1 cellular context compared by ENCODE assay signal in the genomic region with DNA sequence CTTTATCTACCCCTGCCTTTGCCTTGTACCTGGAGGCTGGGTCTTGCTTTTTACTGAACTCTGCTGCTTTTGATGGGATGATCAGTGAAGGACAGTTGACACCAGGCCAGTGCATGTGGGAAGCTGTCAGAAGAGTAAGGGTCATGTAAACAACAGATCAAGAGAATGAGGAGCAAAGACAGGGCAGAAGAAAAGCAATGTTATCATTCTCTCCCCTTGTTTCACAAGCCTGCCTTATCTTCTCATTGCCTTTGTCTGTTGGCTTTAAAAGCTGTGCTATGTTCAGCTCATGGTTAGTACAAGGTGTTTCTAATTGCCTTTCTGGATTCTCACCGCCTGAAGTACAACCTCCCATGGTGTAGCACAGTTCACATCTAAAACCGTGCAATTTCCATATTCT.
A peak's percentile ranks its signal among the peaks of the same experiment; 100 is the strongest.
TF ChIP-seq lines count a peak whose summit lies in the region.

No MANE protein-coding gene starts in this region.

TF ChIP-seq in HepG2, 621 proteins besides CTCF, POLR2A, EP300 and RAD21 (continued from another document):
- TF ChIP-seq, protein P1, sequence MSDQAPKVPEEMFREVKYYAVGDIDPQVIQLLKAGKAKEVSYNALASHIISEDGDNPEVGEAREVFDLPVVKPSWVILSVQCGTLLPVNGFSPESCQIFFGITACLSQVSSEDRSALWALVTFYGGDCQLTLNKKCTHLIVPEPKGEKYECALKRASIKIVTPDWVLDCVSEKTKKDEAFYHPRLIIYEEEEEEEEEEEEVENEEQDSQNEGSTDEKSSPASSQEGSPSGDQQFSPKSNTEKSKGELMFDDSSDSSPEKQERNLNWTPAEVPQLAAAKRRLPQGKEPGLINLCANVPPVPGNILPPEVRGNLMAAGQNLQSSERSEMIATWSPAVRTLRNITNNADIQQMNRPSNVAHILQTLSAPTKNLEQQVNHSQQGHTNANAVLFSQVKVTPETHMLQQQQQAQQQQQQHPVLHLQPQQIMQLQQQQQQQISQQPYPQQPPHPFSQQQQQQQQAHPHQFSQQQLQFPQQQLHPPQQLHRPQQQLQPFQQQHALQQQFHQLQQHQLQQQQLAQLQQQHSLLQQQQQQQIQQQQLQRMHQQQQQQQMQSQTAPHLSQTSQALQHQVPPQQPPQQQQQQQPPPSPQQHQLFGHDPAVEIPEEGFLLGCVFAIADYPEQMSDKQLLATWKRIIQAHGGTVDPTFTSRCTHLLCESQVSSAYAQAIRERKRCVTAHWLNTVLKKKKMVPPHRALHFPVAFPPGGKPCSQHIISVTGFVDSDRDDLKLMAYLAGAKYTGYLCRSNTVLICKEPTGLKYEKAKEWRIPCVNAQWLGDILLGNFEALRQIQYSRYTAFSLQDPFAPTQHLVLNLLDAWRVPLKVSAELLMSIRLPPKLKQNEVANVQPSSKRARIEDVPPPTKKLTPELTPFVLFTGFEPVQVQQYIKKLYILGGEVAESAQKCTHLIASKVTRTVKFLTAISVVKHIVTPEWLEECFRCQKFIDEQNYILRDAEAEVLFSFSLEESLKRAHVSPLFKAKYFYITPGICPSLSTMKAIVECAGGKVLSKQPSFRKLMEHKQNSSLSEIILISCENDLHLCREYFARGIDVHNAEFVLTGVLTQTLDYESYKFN (CRISPR knock-in tag; conservative IDR thresholded peaks at IDR 0.05) = peak; percentile 53
- no peak for TF ChIP-seq XBP1 (CRISPR knock-in tag; IDR thresholded peaks at IDR 0.05)
- no peak for TF ChIP-seq SOX6 (IDR thresholded peaks at IDR 0.05)
- TF ChIP-seq SOX6 (CRISPR knock-in tag; IDR thresholded peaks at IDR 0.05) = peak; percentile 96
- peak; percentile 60 for TF ChIP-seq FOXA3 (CRISPR knock-in tag; IDR thresholded peaks at IDR 0.05)
- TF ChIP-seq MXI1 (IDR thresholded peaks at IDR 0.05; ENCODE audit: borderline replicate concordance, low read depth, low read length) = peak; percentile 42; the same call in 2 of the 3 replicates
- TF ChIP-seq MLLT10 (CRISPR knock-in tag; IDR thresholded peaks at IDR 0.05) = no peak
- no peak for TF ChIP-seq STAG1 (CRISPR knock-in tag; IDR thresholded peaks at IDR 0.05)
- TF ChIP-seq ZNF343 (CRISPR knock-in tag; IDR thresholded peaks at IDR 0.05) = no peak
- TF ChIP-seq FOXJ3 (CRISPR knock-in tag; IDR thresholded peaks at IDR 0.05; ENCODE audit: borderline replicate concordance) = 0 out of 2 replicates have a peak, but pooled peaks have one; percentile 24
- TF ChIP-seq, protein P2, sequence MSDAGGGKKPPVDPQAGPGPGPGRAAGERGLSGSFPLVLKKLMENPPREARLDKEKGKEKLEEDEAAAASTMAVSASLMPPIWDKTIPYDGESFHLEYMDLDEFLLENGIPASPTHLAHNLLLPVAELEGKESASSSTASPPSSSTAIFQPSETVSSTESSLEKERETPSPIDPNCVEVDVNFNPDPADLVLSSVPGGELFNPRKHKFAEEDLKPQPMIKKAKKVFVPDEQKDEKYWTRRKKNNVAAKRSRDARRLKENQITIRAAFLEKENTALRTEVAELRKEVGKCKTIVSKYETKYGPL (CRISPR knock-in tag; IDR thresholded peaks at IDR 0.05) = no peak
- TF ChIP-seq SALL1 (CRISPR knock-in tag; IDR thresholded peaks at IDR 0.05) = peak; percentile 18; the same call in 1 of the 2 replicates
- TF ChIP-seq, protein P3, sequence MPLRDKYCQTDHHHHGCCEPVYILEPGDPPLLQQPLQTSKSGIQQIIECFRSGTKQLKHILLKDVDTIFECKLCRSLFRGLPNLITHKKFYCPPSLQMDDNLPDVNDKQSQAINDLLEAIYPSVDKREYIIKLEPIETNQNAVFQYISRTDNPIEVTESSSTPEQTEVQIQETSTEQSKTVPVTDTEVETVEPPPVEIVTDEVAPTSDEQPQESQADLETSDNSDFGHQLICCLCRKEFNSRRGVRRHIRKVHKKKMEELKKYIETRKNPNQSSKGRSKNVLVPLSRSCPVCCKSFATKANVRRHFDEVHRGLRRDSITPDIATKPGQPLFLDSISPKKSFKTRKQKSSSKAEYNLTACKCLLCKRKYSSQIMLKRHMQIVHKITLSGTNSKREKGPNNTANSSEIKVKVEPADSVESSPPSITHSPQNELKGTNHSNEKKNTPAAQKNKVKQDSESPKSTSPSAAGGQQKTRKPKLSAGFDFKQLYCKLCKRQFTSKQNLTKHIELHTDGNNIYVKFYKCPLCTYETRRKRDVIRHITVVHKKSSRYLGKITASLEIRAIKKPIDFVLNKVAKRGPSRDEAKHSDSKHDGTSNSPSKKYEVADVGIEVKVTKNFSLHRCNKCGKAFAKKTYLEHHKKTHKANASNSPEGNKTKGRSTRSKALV (CRISPR knock-in tag; IDR thresholded peaks at IDR 0.05) = no peak
- peak; percentile 63 for TF ChIP-seq TCF7 (IDR thresholded peaks at IDR 0.05; ENCODE audit: low read depth)
- peak; percentile 41; the same call in 1 of the 2 replicates for TF ChIP-seq TBX2 (CRISPR knock-in tag; IDR thresholded peaks at IDR 0.05; ENCODE audit: borderline replicate concordance)
- TF ChIP-seq FOXO1 (CRISPR knock-in tag; IDR thresholded peaks at IDR 0.05) = peak; percentile 33; the same call in 1 of the 2 replicates
- TF ChIP-seq ZFP36 (IDR thresholded peaks at IDR 0.05; ENCODE audit: borderline replicate concordance, low read depth, low read length, partially characterized antibody) = no peak
- TF ChIP-seq GATAD2A (CRISPR knock-in tag; IDR thresholded peaks at IDR 0.05) = 0 out of 2 replicates have a peak, but pooled peaks have one; percentile 11
- TF ChIP-seq AGO1 (IDR thresholded peaks at IDR 0.05; ENCODE audit: low read depth, low read length, poor library complexity, severe bottlenecking) = no peak
- TF ChIP-seq, protein P4, sequence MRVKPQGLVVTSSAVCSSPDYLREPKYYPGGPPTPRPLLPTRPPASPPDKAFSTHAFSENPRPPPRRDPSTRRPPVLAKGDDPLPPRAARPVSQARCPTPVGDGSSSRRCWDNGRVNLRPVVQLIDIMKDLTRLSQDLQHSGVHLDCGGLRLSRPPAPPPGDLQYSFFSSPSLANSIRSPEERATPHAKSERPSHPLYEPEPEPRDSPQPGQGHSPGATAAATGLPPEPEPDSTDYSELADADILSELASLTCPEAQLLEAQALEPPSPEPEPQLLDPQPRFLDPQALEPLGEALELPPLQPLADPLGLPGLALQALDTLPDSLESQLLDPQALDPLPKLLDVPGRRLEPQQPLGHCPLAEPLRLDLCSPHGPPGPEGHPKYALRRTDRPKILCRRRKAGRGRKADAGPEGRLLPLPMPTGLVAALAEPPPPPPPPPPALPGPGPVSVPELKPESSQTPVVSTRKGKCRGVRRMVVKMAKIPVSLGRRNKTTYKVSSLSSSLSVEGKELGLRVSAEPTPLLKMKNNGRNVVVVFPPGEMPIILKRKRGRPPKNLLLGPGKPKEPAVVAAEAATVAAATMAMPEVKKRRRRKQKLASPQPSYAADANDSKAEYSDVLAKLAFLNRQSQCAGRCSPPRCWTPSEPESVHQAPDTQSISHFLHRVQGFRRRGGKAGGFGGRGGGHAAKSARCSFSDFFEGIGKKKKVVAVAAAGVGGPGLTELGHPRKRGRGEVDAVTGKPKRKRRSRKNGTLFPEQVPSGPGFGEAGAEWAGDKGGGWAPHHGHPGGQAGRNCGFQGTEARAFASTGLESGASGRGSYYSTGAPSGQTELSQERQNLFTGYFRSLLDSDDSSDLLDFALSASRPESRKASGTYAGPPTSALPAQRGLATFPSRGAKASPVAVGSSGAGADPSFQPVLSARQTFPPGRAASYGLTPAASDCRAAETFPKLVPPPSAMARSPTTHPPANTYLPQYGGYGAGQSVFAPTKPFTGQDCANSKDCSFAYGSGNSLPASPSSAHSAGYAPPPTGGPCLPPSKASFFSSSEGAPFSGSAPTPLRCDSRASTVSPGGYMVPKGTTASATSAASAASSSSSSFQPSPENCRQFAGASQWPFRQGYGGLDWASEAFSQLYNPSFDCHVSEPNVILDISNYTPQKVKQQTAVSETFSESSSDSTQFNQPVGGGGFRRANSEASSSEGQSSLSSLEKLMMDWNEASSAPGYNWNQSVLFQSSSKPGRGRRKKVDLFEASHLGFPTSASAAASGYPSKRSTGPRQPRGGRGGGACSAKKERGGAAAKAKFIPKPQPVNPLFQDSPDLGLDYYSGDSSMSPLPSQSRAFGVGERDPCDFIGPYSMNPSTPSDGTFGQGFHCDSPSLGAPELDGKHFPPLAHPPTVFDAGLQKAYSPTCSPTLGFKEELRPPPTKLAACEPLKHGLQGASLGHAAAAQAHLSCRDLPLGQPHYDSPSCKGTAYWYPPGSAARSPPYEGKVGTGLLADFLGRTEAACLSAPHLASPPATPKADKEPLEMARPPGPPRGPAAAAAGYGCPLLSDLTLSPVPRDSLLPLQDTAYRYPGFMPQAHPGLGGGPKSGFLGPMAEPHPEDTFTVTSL (CRISPR knock-in tag; IDR thresholded peaks at IDR 0.05; ENCODE audit: borderline replicate concordance) = peak; percentile 38; the same call in 1 of the 2 replicates
- TF ChIP-seq SCMH1 (CRISPR knock-in tag; IDR thresholded peaks at IDR 0.05; ENCODE audit: borderline replicate concordance) = no peak
- TF ChIP-seq NR2F6 (IDR thresholded peaks at IDR 0.05) = peak; percentile 59; the same call in 1 of the 2 replicates
- peak; percentile 54; the same call in 1 of the 2 replicates for TF ChIP-seq NR2F6 (CRISPR knock-in tag; IDR thresholded peaks at IDR 0.05)
- no peak for TF ChIP-seq FOXA1 (IDR thresholded peaks at IDR 0.05)
- 0 out of 2 replicates have a peak, but pooled peaks have one; percentile 36 for TF ChIP-seq FOXA1 (CRISPR knock-in tag; IDR thresholded peaks at IDR 0.05)
- TF ChIP-seq, protein P5, sequence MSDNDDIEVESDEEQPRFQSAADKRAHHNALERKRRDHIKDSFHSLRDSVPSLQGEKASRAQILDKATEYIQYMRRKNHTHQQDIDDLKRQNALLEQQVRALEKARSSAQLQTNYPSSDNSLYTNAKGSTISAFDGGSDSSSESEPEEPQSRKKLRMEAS (IDR thresholded peaks at IDR 0.05) = peak; percentile 58; the same call in 1 of the 2 replicates
- no peak for TF ChIP-seq PRPF4 (IDR thresholded peaks at IDR 0.05; ENCODE audit: low read depth, low read length, poor library complexity, severe bottlenecking)
- TF ChIP-seq ZNF274 (CRISPR knock-in tag; IDR thresholded peaks at IDR 0.05) = no peak
- peak; percentile 45; the same call in 1 of the 2 replicates for TF ChIP-seq RARA (CRISPR knock-in tag; IDR thresholded peaks at IDR 0.05)
- peak in 1 of 2 experiments; percentile 37; a peak in 1 of 4 replicates for TF ChIP-seq NR2F1 (CRISPR knock-in tag; IDR thresholded peaks at IDR 0.05)
- TF ChIP-seq, protein P6, sequence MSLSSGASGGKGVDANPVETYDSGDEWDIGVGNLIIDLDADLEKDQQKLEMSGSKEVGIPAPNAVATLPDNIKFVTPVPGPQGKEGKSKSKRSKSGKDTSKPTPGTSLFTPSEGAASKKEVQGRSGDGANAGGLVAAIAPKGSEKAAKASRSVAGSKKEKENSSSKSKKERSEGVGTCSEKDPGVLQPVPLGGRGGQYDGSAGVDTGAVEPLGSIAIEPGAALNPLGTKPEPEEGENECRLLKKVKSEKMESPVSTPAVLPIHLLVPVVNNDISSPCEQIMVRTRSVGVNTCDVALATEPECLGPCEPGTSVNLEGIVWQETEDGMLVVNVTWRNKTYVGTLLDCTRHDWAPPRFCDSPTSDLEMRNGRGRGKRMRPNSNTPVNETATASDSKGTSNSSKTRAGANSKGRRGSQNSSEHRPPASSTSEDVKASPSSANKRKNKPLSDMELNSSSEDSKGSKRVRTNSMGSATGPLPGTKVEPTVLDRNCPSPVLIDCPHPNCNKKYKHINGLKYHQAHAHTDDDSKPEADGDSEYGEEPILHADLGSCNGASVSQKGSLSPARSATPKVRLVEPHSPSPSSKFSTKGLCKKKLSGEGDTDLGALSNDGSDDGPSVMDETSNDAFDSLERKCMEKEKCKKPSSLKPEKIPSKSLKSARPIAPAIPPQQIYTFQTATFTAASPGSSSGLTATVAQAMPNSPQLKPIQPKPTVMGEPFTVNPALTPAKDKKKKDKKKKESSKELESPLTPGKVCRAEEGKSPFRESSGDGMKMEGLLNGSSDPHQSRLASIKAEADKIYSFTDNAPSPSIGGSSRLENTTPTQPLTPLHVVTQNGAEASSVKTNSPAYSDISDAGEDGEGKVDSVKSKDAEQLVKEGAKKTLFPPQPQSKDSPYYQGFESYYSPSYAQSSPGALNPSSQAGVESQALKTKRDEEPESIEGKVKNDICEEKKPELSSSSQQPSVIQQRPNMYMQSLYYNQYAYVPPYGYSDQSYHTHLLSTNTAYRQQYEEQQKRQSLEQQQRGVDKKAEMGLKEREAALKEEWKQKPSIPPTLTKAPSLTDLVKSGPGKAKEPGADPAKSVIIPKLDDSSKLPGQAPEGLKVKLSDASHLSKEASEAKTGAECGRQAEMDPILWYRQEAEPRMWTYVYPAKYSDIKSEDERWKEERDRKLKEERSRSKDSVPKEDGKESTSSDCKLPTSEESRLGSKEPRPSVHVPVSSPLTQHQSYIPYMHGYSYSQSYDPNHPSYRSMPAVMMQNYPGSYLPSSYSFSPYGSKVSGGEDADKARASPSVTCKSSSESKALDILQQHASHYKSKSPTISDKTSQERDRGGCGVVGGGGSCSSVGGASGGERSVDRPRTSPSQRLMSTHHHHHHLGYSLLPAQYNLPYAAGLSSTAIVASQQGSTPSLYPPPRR (CRISPR knock-in tag; IDR thresholded peaks at IDR 0.05; ENCODE audit: borderline replicate concordance) = peak; percentile 29; the same call in 1 of the 2 replicates
- no peak for TF ChIP-seq ZNF235 (CRISPR knock-in tag; IDR thresholded peaks at IDR 0.05; ENCODE audit: borderline replicate concordance)
